ENCODE assay signal across 1 cellular context in the genomic region with DNA sequence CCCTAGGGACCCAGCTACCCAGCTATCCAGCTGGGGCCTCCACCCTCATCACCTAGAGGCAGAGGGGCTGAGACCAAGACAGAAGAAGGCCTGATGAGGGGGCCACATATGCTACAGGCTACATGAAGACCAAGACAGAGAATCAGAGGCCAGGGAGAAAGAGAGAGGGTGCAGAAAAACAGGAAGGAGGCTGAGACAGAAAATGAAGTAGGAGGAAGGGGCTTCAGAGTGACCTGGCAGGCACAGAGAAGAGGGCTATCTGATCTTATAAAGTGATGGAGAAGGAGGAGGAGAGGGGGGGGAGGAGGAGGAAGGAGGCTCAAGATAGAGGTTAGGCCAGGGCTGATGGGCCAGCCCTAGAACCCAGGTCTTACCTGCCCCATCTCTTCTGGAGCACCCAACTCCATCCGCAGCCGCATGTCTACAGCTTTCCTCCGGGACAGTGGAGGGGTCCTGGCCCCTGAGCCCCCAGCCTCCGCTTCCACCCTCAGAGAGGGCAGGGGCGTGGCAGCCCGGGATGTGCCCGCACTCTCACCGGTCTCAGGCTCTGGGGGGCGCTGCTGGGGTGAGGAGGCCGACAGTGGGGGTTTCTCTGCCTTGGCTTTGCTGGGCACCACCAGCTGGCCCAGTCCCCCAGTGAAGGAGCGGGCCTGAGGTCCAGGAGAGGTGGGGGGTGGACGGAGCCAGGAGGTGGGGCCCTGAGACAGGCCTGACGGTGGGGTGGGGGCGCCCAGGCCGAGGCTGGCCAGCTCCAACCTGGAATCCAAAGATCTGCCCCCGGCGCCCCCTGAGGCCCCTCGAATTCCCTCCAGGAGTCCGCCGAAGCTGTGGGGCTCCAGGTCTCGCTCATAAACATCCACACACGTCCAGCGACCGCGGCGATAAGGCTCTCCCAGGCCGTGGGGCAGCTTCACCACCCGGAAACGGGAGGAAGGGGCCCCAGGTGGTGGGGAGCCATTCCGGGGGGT.
TF ChIP-seq lines count a peak whose summit lies in the region.

No MANE protein-coding gene starts in this region.

TF ChIP-seq in SK-N-SH, 30 proteins besides CTCF, POLR2A, EP300 and RAD21 (continued from another document):
- TF ChIP-seq, protein P1, sequence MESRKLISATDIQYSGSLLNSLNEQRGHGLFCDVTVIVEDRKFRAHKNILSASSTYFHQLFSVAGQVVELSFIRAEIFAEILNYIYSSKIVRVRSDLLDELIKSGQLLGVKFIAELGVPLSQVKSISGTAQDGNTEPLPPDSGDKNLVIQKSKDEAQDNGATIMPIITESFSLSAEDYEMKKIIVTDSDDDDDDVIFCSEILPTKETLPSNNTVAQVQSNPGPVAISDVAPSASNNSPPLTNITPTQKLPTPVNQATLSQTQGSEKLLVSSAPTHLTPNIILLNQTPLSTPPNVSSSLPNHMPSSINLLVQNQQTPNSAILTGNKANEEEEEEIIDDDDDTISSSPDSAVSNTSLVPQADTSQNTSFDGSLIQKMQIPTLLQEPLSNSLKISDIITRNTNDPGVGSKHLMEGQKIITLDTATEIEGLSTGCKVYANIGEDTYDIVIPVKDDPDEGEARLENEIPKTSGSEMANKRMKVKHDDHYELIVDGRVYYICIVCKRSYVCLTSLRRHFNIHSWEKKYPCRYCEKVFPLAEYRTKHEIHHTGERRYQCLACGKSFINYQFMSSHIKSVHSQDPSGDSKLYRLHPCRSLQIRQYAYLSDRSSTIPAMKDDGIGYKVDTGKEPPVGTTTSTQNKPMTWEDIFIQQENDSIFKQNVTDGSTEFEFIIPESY (IDR thresholded peaks at IDR 0.05; ENCODE audit: borderline replicate concordance, low read depth) = no peak
- TF ChIP-seq, protein P2, sequence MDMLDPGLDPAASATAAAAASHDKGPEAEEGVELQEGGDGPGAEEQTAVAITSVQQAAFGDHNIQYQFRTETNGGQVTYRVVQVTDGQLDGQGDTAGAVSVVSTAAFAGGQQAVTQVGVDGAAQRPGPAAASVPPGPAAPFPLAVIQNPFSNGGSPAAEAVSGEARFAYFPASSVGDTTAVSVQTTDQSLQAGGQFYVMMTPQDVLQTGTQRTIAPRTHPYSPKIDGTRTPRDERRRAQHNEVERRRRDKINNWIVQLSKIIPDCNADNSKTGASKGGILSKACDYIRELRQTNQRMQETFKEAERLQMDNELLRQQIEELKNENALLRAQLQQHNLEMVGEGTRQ (IDR thresholded peaks at IDR 0.05; ENCODE audit: borderline replicate concordance, low read depth, low read length) = no peak
- TF ChIP-seq, protein P3, sequence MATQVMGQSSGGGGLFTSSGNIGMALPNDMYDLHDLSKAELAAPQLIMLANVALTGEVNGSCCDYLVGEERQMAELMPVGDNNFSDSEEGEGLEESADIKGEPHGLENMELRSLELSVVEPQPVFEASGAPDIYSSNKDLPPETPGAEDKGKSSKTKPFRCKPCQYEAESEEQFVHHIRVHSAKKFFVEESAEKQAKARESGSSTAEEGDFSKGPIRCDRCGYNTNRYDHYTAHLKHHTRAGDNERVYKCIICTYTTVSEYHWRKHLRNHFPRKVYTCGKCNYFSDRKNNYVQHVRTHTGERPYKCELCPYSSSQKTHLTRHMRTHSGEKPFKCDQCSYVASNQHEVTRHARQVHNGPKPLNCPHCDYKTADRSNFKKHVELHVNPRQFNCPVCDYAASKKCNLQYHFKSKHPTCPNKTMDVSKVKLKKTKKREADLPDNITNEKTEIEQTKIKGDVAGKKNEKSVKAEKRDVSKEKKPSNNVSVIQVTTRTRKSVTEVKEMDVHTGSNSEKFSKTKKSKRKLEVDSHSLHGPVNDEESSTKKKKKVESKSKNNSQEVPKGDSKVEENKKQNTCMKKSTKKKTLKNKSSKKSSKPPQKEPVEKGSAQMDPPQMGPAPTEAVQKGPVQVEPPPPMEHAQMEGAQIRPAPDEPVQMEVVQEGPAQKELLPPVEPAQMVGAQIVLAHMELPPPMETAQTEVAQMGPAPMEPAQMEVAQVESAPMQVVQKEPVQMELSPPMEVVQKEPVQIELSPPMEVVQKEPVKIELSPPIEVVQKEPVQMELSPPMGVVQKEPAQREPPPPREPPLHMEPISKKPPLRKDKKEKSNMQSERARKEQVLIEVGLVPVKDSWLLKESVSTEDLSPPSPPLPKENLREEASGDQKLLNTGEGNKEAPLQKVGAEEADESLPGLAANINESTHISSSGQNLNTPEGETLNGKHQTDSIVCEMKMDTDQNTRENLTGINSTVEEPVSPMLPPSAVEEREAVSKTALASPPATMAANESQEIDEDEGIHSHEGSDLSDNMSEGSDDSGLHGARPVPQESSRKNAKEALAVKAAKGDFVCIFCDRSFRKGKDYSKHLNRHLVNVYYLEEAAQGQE (IDR thresholded peaks at IDR 0.05; ENCODE audit: low read depth, low read length) = no peak
- TF ChIP-seq GATA2 (CRISPR knock-in tag; IDR thresholded peaks at IDR 0.05) (no peak), TEAD4 (IDR thresholded peaks at IDR 0.05; ENCODE audit: borderline replicate concordance, insufficient read depth) (no peak), SMC3 (IDR thresholded peaks at IDR 0.05; ENCODE audit: low read depth, low read length) (no peak), RFX5 (IDR thresholded peaks at IDR 0.05; ENCODE audit: low read length) (no peak), FOSL2 (IDR thresholded peaks at IDR 0.05; ENCODE audit: borderline replicate concordance, low read depth) (no peak), POLR2AphosphoS5 (IDR thresholded peaks at IDR 0.05; ENCODE audit: low read depth, low read length) (no peak), JUND (IDR thresholded peaks at IDR 0.05) (no peak), MXI1 (IDR thresholded peaks at IDR 0.05; ENCODE audit: low read depth, low read length) (no peak)
- TF ChIP-seq, protein P4, sequence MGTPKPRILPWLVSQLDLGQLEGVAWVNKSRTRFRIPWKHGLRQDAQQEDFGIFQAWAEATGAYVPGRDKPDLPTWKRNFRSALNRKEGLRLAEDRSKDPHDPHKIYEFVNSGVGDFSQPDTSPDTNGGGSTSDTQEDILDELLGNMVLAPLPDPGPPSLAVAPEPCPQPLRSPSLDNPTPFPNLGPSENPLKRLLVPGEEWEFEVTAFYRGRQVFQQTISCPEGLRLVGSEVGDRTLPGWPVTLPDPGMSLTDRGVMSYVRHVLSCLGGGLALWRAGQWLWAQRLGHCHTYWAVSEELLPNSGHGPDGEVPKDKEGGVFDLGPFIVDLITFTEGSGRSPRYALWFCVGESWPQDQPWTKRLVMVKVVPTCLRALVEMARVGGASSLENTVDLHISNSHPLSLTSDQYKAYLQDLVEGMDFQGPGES (IDR thresholded peaks at IDR 0.05; ENCODE audit: low read depth, low read length) = no peak
TF ChIP-seq in SK-N-SH: peak in this region for 0.
